ENCODE assay signal across 26 cellular contexts in genomic region chr12:65585648-65586420, GRCh38.
DNase-seq lines count a peak whose midpoint lies in the region; ATAC-seq, FAIRE-seq and TF ChIP-seq lines count a peak whose summit lies in the region.
"Had no signal": no experiment of that assay in that cellular context is flagged by ENCODE, and none has a peak within 500 bp of the region (broad histone marks: within the 10 kb centered on the region; RNA-seq: fewer than 3 reads in every experiment).

No MANE protein-coding gene starts in this region.

- H3K9me3 Mint-ChIP-seq in type B pancreatic cell, result no peaks in the 10 kb centered on the region
- H3K9me3 Mint-ChIP-seq: activated naive CD4-positive, alpha-beta T cell treated with anti-CD3 and anti-CD28 coated beads, Interleukin-2, amount 50 U/mL, for 24 hours; activated T-helper 1 cell treated with anti-CD3 and anti-CD28 coated beads, Interleukin-12 subunit alpha, Interleukin-12 subunit beta, Interleukin-2, Interleukin-4 antibody, amounts not matched to agents 30 ng/mL and 10 ng/mL and 1 ng/mL, durations not matched to agents 14 hours and 24 hours and 36 hours; CD8-positive, alpha-beta T cell had no signal

- POLR2A ChIA-PET in HEK293T (lab: Yijun Ruan, JAX), result no interaction called here

- H3K36me3 Mint-ChIP-seq in type B pancreatic cell, result no peaks in the 10 kb centered on the region
- H3K36me3 Mint-ChIP-seq: activated CD8-positive, alpha-beta memory T cell treated with anti-CD3 and anti-CD28 coated beads, Interleukin-2, amount 10 ng/mL, durations not matched to agents 7 days and 5 days; activated naive CD4-positive, alpha-beta T cell treated with anti-CD3 and anti-CD28 coated beads, Interleukin-2, amount 50 U/mL, for 24 hours; CD8-positive, alpha-beta T cell had no signal

- CTCF ChIA-PET in HEK293T (lab: Yijun Ruan, JAX), result interaction anchor here (0.6 kb wide), 1 partner anchor 480 kb away, joined by 3 read pairs; no protein-coding TSS in a partner anchor

- H3K27ac Mint-ChIP-seq in type B pancreatic cell, result no peak overlapping the region
- H3K27ac Mint-ChIP-seq: activated CD8-positive, alpha-beta memory T cell treated with anti-CD3 and anti-CD28 coated beads, Interleukin-2, amount 10 ng/mL, durations not matched to agents 7 days and 5 days; activated naive CD4-positive, alpha-beta T cell treated with anti-CD3 and anti-CD28 coated beads, Interleukin-2, amount 50 U/mL, for 24 hours; activated T-helper 1 cell treated with anti-CD3 and anti-CD28 coated beads, Interleukin-12 subunit alpha, Interleukin-12 subunit beta, Interleukin-2, Interleukin-4 antibody, amounts not matched to agents 30 ng/mL and 10 ng/mL and 1 ng/mL, durations not matched to agents 14 hours and 24 hours and 36 hours; CD8-positive, alpha-beta T cell had no signal

- peaks cover 24% of the 10 kb centered on the region for H3K4me1 Mint-ChIP-seq in type B pancreatic cell (ENCODE audit: unreplicated experiment)
- H3K4me1 Mint-ChIP-seq: activated CD8-positive, alpha-beta memory T cell treated with anti-CD3 and anti-CD28 coated beads, Interleukin-2, amount 10 ng/mL, durations not matched to agents 7 days and 5 days; activated naive CD4-positive, alpha-beta T cell treated with anti-CD3 and anti-CD28 coated beads, Interleukin-2, amount 50 U/mL, for 24 hours had no signal

- no peak for TF ChIP-seq CTCF in type B pancreatic cell (conservative IDR thresholded peaks at IDR 0.05)

- ATAC-seq in HG03175 (IDR thresholded peaks at IDR 0.05; ENCODE audit: unreplicated experiment), result no peak
- ATAC-seq: activated CD8-positive, alpha-beta memory T cell treated with anti-CD3 and anti-CD28 coated beads, Interleukin-2, amount 10 ng/mL, durations not matched to agents 7 days and 5 days; CD8-positive, alpha-beta T cell; heart right ventricle; stimulated activated naive CD8-positive, alpha-beta T cell treated with anti-CD3 and anti-CD28 coated beads, Interleukin-15, Interleukin-2, amounts not matched to agents 100 U/mL and 50 U/mL, for 24 hours had no signal

- no peaks in the 10 kb centered on the region for H3K27me3 Mint-ChIP-seq in type B pancreatic cell
- H3K27me3 Mint-ChIP-seq: activated CD8-positive, alpha-beta memory T cell treated with anti-CD3 and anti-CD28 coated beads, Interleukin-2, amount 10 ng/mL, durations not matched to agents 7 days and 5 days had no signal

- H3K4me3 Mint-ChIP-seq in type B pancreatic cell, result peak overlapping the region; percentile 50
- H3K4me3 Mint-ChIP-seq: activated CD8-positive, alpha-beta memory T cell treated with anti-CD3 and anti-CD28 coated beads, Interleukin-2, amount 10 ng/mL, durations not matched to agents 7 days and 5 days; activated naive CD4-positive, alpha-beta T cell treated with anti-CD3 and anti-CD28 coated beads, Interleukin-2, amount 50 U/mL, for 24 hours; activated T-helper 1 cell treated with anti-CD3 and anti-CD28 coated beads, Interleukin-12 subunit alpha, Interleukin-12 subunit beta, Interleukin-2, Interleukin-4 antibody, amounts not matched to agents 30 ng/mL and 10 ng/mL and 1 ng/mL, durations not matched to agents 14 hours and 24 hours and 36 hours; CD8-positive, alpha-beta T cell had no signal

- DNase-seq in HEK293T (ENCODE audit: extremely low spot score) (no peak), RPMI7951 (ENCODE audit: low read depth) (peak; percentile 28), type B pancreatic cell (ENCODE audit: extremely low spot score, unreplicated experiment) (no peak), NCI-H1930 (lab: John Stamatoyannopoulos, UW) (no peak), amygdala (lab: John Stamatoyannopoulos, UW) (no peak)
- DNase-seq: activated CD4-positive, alpha-beta T cell treated with anti-CD3 and anti-CD28 coated beads for 4 hours; activated CD8-positive, alpha-beta memory T cell treated with anti-CD3 and anti-CD28 coated beads, Interleukin-2, amount 10 ng/mL, durations not matched to agents 7 days and 5 days; aorta; caudate nucleus; CD8-positive, alpha-beta T cell; heart right ventricle; MG63; NCI-H1417 treated with DMSO at 0.1 percent for 48 hours; NCI-H748 treated with DMSO at 0.1 percent for 48 hours; occipital lobe; PC-9; SIG-M5; stimulated activated CD4-positive, alpha-beta T cell treated with anti-CD3 and anti-CD28 coated beads, Interleukin-12 subunit alpha, Interleukin-12 subunit beta, amount 100 ng/mL, for 4 hours; stimulated activated CD4-positive, alpha-beta T cell treated with anti-CD3 and anti-CD28 coated beads, Interleukin-4, amount 100 ng/mL, for 4 hours; stimulated activated naive CD8-positive, alpha-beta T cell treated with anti-CD3 and anti-CD28 coated beads, Interleukin-15, Interleukin-2, amounts not matched to agents 100 U/mL and 50 U/mL, for 24 hours; T-helper 1 cell had no signal

- FAIRE-seq in islet of Langerhans (lab: Jason Lieb, UNC), result peak; percentile 96
- FAIRE-seq: endothelial cell of umbilical vein had no signal

TF ChIP-seq in HEK293T, 16 proteins besides CTCF, POLR2A, EP300 and RAD21:
- TF ChIP-seq, protein P1, sequence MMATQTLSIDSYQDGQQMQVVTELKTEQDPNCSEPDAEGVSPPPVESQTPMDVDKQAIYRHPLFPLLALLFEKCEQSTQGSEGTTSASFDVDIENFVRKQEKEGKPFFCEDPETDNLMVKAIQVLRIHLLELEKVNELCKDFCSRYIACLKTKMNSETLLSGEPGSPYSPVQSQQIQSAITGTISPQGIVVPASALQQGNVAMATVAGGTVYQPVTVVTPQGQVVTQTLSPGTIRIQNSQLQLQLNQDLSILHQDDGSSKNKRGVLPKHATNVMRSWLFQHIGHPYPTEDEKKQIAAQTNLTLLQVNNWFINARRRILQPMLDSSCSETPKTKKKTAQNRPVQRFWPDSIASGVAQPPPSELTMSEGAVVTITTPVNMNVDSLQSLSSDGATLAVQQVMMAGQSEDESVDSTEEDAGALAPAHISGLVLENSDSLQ (IDR thresholded peaks at IDR 0.05), result peak; percentile 60
- TF ChIP-seq SP1 (IDR thresholded peaks at IDR 0.05) (no peak), L3MBTL2 (conservative IDR thresholded peaks at IDR 0.05) (no peak)
